Comparison of ENCODE assay signal across 1 cellular context in genomic region chr9:14314424-14314928, GRCh38.
TF ChIP-seq lines count a peak whose summit lies in the region.

No MANE protein-coding gene starts in this region.

TF ChIP-seq in HEK293, 187 proteins besides CTCF, POLR2A, EP300 and RAD21 (continued from another document):
- peak; percentile 76 for TF ChIP-seq ZNF398 (tag by site-specific recombination; IDR thresholded peaks at IDR 0.05)
- TF ChIP-seq ZBTB21 (tag by site-specific recombination; IDR thresholded peaks at IDR 0.05), result no peak
- no peak for TF ChIP-seq GLIS2 (tag by site-specific recombination; IDR thresholded peaks at IDR 0.05)
- TF ChIP-seq ZNF211 (tag by site-specific recombination; IDR thresholded peaks at IDR 0.05; ENCODE audit: low read depth), result no peak
- TF ChIP-seq ZNF558 (tag by site-specific recombination; IDR thresholded peaks at IDR 0.05), result no peak
- TF ChIP-seq YY2 (tag by site-specific recombination; IDR thresholded peaks at IDR 0.05), result no peak
- no peak for TF ChIP-seq ZNF16 (tag by site-specific recombination; IDR thresholded peaks at IDR 0.05; ENCODE audit: low read depth)
- TF ChIP-seq HOXC10 (CRISPR knock-in tag; IDR thresholded peaks at IDR 0.05), result no peak
- TF ChIP-seq ZNF704 (tag by site-specific recombination; IDR thresholded peaks at IDR 0.05), result no peak
- no peak for TF ChIP-seq ZNF561 (tag by site-specific recombination; IDR thresholded peaks at IDR 0.05; ENCODE audit: borderline replicate concordance)
- TF ChIP-seq ZNF416 (tag by site-specific recombination; IDR thresholded peaks at IDR 0.05), result no peak
- no peak for TF ChIP-seq TSHZ1 (tag by site-specific recombination; IDR thresholded peaks at IDR 0.05; ENCODE audit: borderline replicate concordance)
- TF ChIP-seq ZNF707 (tag by site-specific recombination; IDR thresholded peaks at IDR 0.05), result no peak
- TF ChIP-seq ZNF623 (tag by site-specific recombination; IDR thresholded peaks at IDR 0.05), result no peak
- no peak for TF ChIP-seq ZNF785 (tag by site-specific recombination; IDR thresholded peaks at IDR 0.05)
- no peak for TF ChIP-seq SETDB1 (IDR thresholded peaks at IDR 0.05; ENCODE audit: insufficient read length, low read length)
- no peak for TF ChIP-seq ZNF701 (tag by site-specific recombination; IDR thresholded peaks at IDR 0.05)
- no peak for TF ChIP-seq ELK4 (IDR thresholded peaks at IDR 0.05; ENCODE audit: borderline replicate concordance, low read depth, low read length)
- TF ChIP-seq ZNF510 (tag by site-specific recombination; IDR thresholded peaks at IDR 0.05; ENCODE audit: insufficient replicate concordance), result no peak
- no peak for TF ChIP-seq ZSCAN18 (tag by site-specific recombination; IDR thresholded peaks at IDR 0.05)
- TF ChIP-seq IKZF3 (tag by site-specific recombination; IDR thresholded peaks at IDR 0.05), result peak; percentile 61
- TF ChIP-seq ZNF555 (tag by site-specific recombination; conservative IDR thresholded peaks at IDR 0.05), result no peak
- TF ChIP-seq ZNF366 (tag by site-specific recombination; conservative IDR thresholded peaks at IDR 0.05), result peak; percentile 87
- no peak for TF ChIP-seq ZNF184 (tag by site-specific recombination; IDR thresholded peaks at IDR 0.05)
- TF ChIP-seq ZNF518A (tag by site-specific recombination; conservative IDR thresholded peaks at IDR 0.05; ENCODE audit: low read depth), result no peak
- TF ChIP-seq ZFP41 (tag by site-specific recombination; IDR thresholded peaks at IDR 0.05; ENCODE audit: borderline replicate concordance), result no peak
- no peak for TF ChIP-seq ZNF423 (tag by site-specific recombination; IDR thresholded peaks at IDR 0.05)
- TF ChIP-seq ZNF221 (tag by site-specific recombination; IDR thresholded peaks at IDR 0.05; ENCODE audit: borderline replicate concordance), result no peak
- no peak for TF ChIP-seq ZNF792 (tag by site-specific recombination; IDR thresholded peaks at IDR 0.05)
- no peak for TF ChIP-seq ZNF645 (tag by site-specific recombination; IDR thresholded peaks at IDR 0.05)
- TF ChIP-seq ZNF311 (tag by site-specific recombination; IDR thresholded peaks at IDR 0.05; ENCODE audit: borderline replicate concordance), result no peak
- no peak for TF ChIP-seq ZNF354C (tag by site-specific recombination; IDR thresholded peaks at IDR 0.05; ENCODE audit: borderline replicate concordance, low read depth)
- TF ChIP-seq BCL11A (tag by site-specific recombination; IDR thresholded peaks at IDR 0.05; ENCODE audit: low read depth), result no peak
- no peak for TF ChIP-seq ZNF114 (tag by site-specific recombination; IDR thresholded peaks at IDR 0.05)
- 0 out of 2 replicates have a peak, but pooled peaks have one; percentile 21 for TF ChIP-seq PRDM1 (tag by site-specific recombination; IDR thresholded peaks at IDR 0.05)
- TF ChIP-seq ZNF2 (tag by site-specific recombination; IDR thresholded peaks at IDR 0.05), result peak; percentile 64
- no peak for TF ChIP-seq OVOL3 (tag by site-specific recombination; IDR thresholded peaks at IDR 0.05)
- TF ChIP-seq MYNN (tag by site-specific recombination; IDR thresholded peaks at IDR 0.05; ENCODE audit: borderline replicate concordance), result no peak
